10 cellular contexts compared by ENCODE assay signal in genomic region chr1:206472454-206472853, GRCh38. TPM values are rescaled to one million over a fixed set of nuclear protein-coding genes. Genes with fewer than 3 reads are reported as not detected.
A peak's percentile ranks its signal among the peaks of the same experiment; 100 is the strongest.
DNase-seq lines count a peak whose midpoint lies in the region; ATAC-seq and TF ChIP-seq lines count a peak whose summit lies in the region.
"Had no signal": no experiment of that assay in that cellular context is flagged by ENCODE, and none has a peak within 500 bp of the region (broad histone marks: within the 10 kb centered on the region; RNA-seq: fewer than 3 reads in every experiment).

No MANE protein-coding gene starts in this region.

- no peak overlapping the region for H3K4me3 ChIP-seq in Peyer's patch
- H3K4me3 ChIP-seq in skeletal muscle satellite cell (ENCODE audit: low read length): peak overlapping the region; percentile 47

- DNase-seq in NK-92 treated with Interleukin-12 subunit alpha and Interleukin-12 subunit beta, amount 100 ng/mL, for 24 hours (lab: John Stamatoyannopoulos, UW): peak; percentile 81
- DNase-seq in NK-92 (lab: John Stamatoyannopoulos, UW; ENCODE audit: unreplicated experiment): no peak
- peak in 2 of 3 donors; percentile 36 to 48 for DNase-seq in Peyer's patch
- DNase-seq in fibroblast of gingiva (ENCODE audit: low read depth): peak; percentile 51
- DNase-seq in germinal center (ENCODE audit: low spot score): no peak
- DNase-seq in NCI-H446 (lab: John Stamatoyannopoulos, UW): no peak

- H3K4me1 ChIP-seq in Peyer's patch (peaks cover 4 to 38% (median 22%) of the 10 kb centered on the region in 4 donors), skeletal muscle satellite cell (ENCODE audit: control insufficient read depth, insufficient read depth, low read length) (peaks cover 43% of the 10 kb centered on the region)

- no peak for ATAC-seq in HG02970 (IDR thresholded peaks at IDR 0.05; ENCODE audit: low FRiP score, unreplicated experiment)
- ATAC-seq: Panc1 had no signal

- TF ChIP-seq POLR2A in Peyer's patch (IDR thresholded peaks at IDR 0.05): no peak

- H3K4me2 ChIP-seq in skeletal muscle satellite cell (ENCODE audit: low read length): peak overlapping the region; percentile 97

- peak overlapping the region; percentile 10 for H3K9ac ChIP-seq in skeletal muscle satellite cell (ENCODE audit: low read depth, low read length)

- no peaks in the 10 kb centered on the region for H3K27me3 ChIP-seq in Peyer's patch
- no peaks in the 10 kb centered on the region for H3K27me3 ChIP-seq in skeletal muscle satellite cell (ENCODE audit: control insufficient read depth, insufficient read depth, low read length)

- H3K36me3 ChIP-seq in Peyer's patch: peaks cover 0 to 24% (median 0%) of the 10 kb centered on the region in 3 donors
- peaks cover 21% of the 10 kb centered on the region for H3K36me3 ChIP-seq in skeletal muscle satellite cell (ENCODE audit: insufficient read depth, low read length)

- TF ChIP-seq CTCF in Peyer's patch (IDR thresholded peaks at IDR 0.05): no peak

- H3K9me3 ChIP-seq in Peyer's patch (no peaks in the 10 kb centered on the region), skeletal muscle satellite cell (replicated peaks; ENCODE audit: low read length) (no peaks in the 10 kb centered on the region)

- H3K27ac ChIP-seq in Peyer's patch: peak overlapping the region in 3 of 4 donors; percentile 4 to 90 (median 72)
- H3K27ac ChIP-seq: 22Rv1 had no signal

RNA-seq across cellular contexts. Expression of gene IKBKE, which starts 2.2 kb away (rescaled TPM):
- 10 to 100 TPM in 3 of 4 donors, 1 to 10 TPM in 1; 5.6 to 31.4 (median 17.5) TPM for total RNA-seq in Peyer's patch
- 13.5 and 20.3 TPM in 2 replicates for total RNA-seq in skeletal muscle satellite cell (2012; rRNA removed)

RNA-seq across cellular contexts. Expression of gene RASSF5, which starts 34.9 kb away (rescaled TPM):
- total RNA-seq in Peyer's patch: 10 to 100 TPM in 2 of 4 donors, 1 to 10 TPM in 2; 7.4 to 35.5 (median 10.0) TPM
- 0.66 and 1.0 TPM in 2 replicates for total RNA-seq in skeletal muscle satellite cell (2012; rRNA removed)

Comparison
In these comparisons a context has a peak if more than half of its experiments do, and no peak if none do; other contexts are left out.
1. DNase-seq: peak in NK-92 treated with Interleukin-12 subunit alpha and Interleukin-12 subunit beta, amount 100 ng/mL, for 24 hours (single experiment), Peyer's patch (2 of 3) and fibroblast of gingiva (single experiment); none in NK-92 (single experiment), germinal center (single experiment) and NCI-H446 (0 of 2).